Comparison of ENCODE assay signal across 1 cellular context in genomic region chr7:28685660-28686417, GRCh38.
TF ChIP-seq lines count a peak whose summit lies in the region.

No MANE protein-coding gene starts in this region.

TF ChIP-seq in HCT116, 20 proteins besides CTCF, POLR2A, EP300 and RAD21 (continued from another document):
- no peak for TF ChIP-seq REST (IDR thresholded peaks at IDR 0.05; ENCODE audit: low read depth)
- TF ChIP-seq EZH2phosphoT487 (IDR thresholded peaks at IDR 0.05; ENCODE audit: borderline replicate concordance), result no peak
- peak; percentile 86 for TF ChIP-seq JUND (IDR thresholded peaks at IDR 0.05)
- TF ChIP-seq ELF1 (IDR thresholded peaks at IDR 0.05; ENCODE audit: borderline replicate concordance, low read depth), result no peak
- TF ChIP-seq FOSL1 (IDR thresholded peaks at IDR 0.05; ENCODE audit: low read depth), result peak; percentile 84
- no peak for TF ChIP-seq ZBTB33 (IDR thresholded peaks at IDR 0.05; ENCODE audit: extremely low read depth, insufficient replicate concordance, low read length)
- peak; percentile 81 for TF ChIP-seq CEBPB (IDR thresholded peaks at IDR 0.05; ENCODE audit: low read depth)
TF ChIP-seq in HCT116: peak in this region for 9.
